7 cellular contexts compared by ENCODE assay signal in the genomic region with DNA sequence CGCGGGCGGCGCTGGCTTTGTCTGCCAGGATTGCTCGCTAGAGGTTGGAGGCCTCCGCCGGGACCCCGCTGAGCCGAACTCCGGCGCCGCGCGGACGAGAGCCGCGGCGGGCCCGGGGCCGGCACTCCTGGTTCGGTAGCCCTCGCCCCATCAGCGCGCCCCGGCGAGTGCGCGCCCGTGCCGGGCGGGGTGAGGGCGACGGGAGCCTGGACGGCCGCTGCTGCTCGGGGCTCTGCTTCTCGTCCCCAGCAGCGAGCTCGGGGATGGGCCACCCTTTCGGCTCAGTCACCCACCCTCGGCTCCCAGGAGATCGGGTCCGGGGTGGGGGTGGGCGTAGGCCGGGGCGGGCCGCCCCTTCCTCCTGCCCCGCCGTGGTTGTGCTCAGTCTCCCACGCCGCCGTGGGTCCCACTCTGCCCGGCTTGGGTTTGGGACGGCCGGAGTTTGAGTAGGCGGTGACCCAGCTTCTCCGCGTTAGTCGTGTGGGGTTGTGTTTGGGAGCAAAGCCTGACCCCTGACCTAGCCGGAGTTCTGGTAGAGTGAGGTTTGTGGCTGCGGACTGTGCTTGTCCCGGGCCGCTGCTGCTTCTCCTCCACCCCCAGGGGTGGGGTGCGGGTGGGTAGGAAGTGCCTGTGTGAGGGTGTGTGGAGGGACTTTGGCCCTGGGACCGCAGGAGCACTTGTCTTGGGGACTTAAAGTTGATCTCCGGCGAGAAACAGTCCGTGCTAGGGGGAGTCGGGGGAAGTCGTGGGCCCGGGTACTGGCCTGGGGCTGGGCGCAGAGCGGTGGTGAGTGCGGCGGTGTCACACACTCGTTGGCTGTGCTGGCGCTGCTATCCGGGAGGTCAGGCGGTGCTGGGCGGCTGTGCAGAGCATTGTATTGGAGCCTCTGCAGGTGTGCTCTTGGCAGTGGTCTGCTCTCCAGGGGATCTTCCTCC. TPM values are rescaled to one million over a fixed set of nuclear protein-coding genes. Genes with fewer than 3 reads are reported as not detected.
A peak's percentile ranks its signal among the peaks of the same experiment; 100 is the strongest.
DNase-seq lines count a peak whose midpoint lies in the region; ATAC-seq and TF ChIP-seq lines count a peak whose summit lies in the region.

No MANE protein-coding gene starts in this region.

- intact Hi-C loops in left cardiac atrium (cut with DNase I), result no loop called here

- no peaks in the 10 kb centered on the region for H3K36me3 ChIP-seq in rectal smooth muscle tissue (ENCODE audit: control insufficient read depth, insufficient read depth, low read length)

- no peaks in the 10 kb centered on the region for H3K27me3 ChIP-seq in rectal smooth muscle tissue (ENCODE audit: control insufficient read depth, insufficient read depth, low read length)

- peak overlapping the region; percentile 77 for H3K9ac ChIP-seq in rectal smooth muscle tissue (ENCODE audit: low read length)

- peak overlapping the region; percentile 89 for H3K27ac ChIP-seq in rectal smooth muscle tissue (ENCODE audit: low read depth, low read length)

- CTCF ChIA-PET in activated naive CD4-positive, alpha-beta T cell treated with anti-CD3 and anti-CD28 coated beads, Interleukin-2, amount 10 ng/mL, durations not matched to agents 7 days and 5 days (lab: Charles Lee), result interaction anchor here (0.9 to 39.3 kb wide), 3 partner anchors 11 to 77 kb away, joined by 3 to 986 read pairs (median 4); no protein-coding TSS in a partner anchor

- no peaks in the 10 kb centered on the region for H3K27me3 Mint-ChIP-seq in IgD-negative memory B cell
- H3K27me3 Mint-ChIP-seq in activated naive CD4-positive, alpha-beta T cell treated with anti-CD3 and anti-CD28 coated beads, Interleukin-2, amount 10 ng/mL, durations not matched to agents 7 days and 5 days, result peaks cover 4% of the 10 kb centered on the region

- no peak for TF ChIP-seq CTCF in GM12875 (IDR thresholded peaks at IDR 0.05; ENCODE audit: borderline replicate concordance, insufficient read depth, low read depth, low read length)

- DNase-seq in activated naive CD4-positive, alpha-beta T cell treated with anti-CD3 and anti-CD28 coated beads, Interleukin-2, amount 10 ng/mL, durations not matched to agents 7 days and 5 days, result peak; percentile 48
- DNase-seq in left cardiac atrium (peak; percentile 66), putamen (ENCODE audit: low spot score) (no peak)

- ATAC-seq in GM21619 (IDR thresholded peaks at IDR 0.05; ENCODE audit: unreplicated experiment) (peak; percentile 20), left cardiac atrium (peak; percentile 36 to 40)

- peaks cover 14% of the 10 kb centered on the region for H3K4me1 ChIP-seq in rectal smooth muscle tissue (ENCODE audit: control insufficient read depth, insufficient read depth, low read length)

- H3K27ac Mint-ChIP-seq in IgD-negative memory B cell, result peak overlapping the region; percentile 55 to 88 (median 87)
- H3K27ac Mint-ChIP-seq in activated naive CD4-positive, alpha-beta T cell treated with anti-CD3 and anti-CD28 coated beads, Interleukin-2, amount 10 ng/mL, durations not matched to agents 7 days and 5 days, result peak overlapping the region; percentile 94

- H3K4me1 Mint-ChIP-seq in IgD-negative memory B cell, result peaks cover 25 to 39% (median 33%) of the 10 kb centered on the region in 3 donors
- H3K4me1 Mint-ChIP-seq in activated naive CD4-positive, alpha-beta T cell treated with anti-CD3 and anti-CD28 coated beads, Interleukin-2, amount 10 ng/mL, durations not matched to agents 7 days and 5 days, result peaks cover 49% of the 10 kb centered on the region

- H3K9me3 Mint-ChIP-seq in IgD-negative memory B cell, result no peaks in the 10 kb centered on the region
- H3K9me3 Mint-ChIP-seq in activated naive CD4-positive, alpha-beta T cell treated with anti-CD3 and anti-CD28 coated beads, Interleukin-2, amount 10 ng/mL, durations not matched to agents 7 days and 5 days, result no peaks in the 10 kb centered on the region

- H3K4me3 ChIP-seq in GM12875 (ENCODE audit: low read depth, low read length) (peak overlapping the region; percentile 80), rectal smooth muscle tissue (ENCODE audit: low read length) (peak overlapping the region; percentile 63)

- H3K36me3 Mint-ChIP-seq in IgD-negative memory B cell, result no peaks in the 10 kb centered on the region
- peaks cover 44% of the 10 kb centered on the region for H3K36me3 Mint-ChIP-seq in activated naive CD4-positive, alpha-beta T cell treated with anti-CD3 and anti-CD28 coated beads, Interleukin-2, amount 10 ng/mL, durations not matched to agents 7 days and 5 days

- peak overlapping the region; percentile 91 to 99 (median 96) for H3K4me3 Mint-ChIP-seq in IgD-negative memory B cell
- H3K4me3 Mint-ChIP-seq in activated naive CD4-positive, alpha-beta T cell treated with anti-CD3 and anti-CD28 coated beads, Interleukin-2, amount 10 ng/mL, durations not matched to agents 7 days and 5 days, result peak overlapping the region; percentile 94

RNA-seq across cellular contexts. Expression of gene TSPAN14, which starts 0.7 kb away (rescaled TPM):
- 45.0 TPM for polyA plus RNA-seq in IgD-negative memory B cell
- total RNA-seq in left cardiac atrium, result 10 to 100 TPM; 44.3 to 51.0 TPM

RNA-seq across cellular contexts. Expression of gene PRXL2A, which starts 46.4 kb away (rescaled TPM):
- polyA plus RNA-seq in IgD-negative memory B cell, result 13.2 TPM
- 100 to 1,000 TPM; 112 to 120 TPM for total RNA-seq in left cardiac atrium
